Comparison of ENCODE assay signal across 2 cellular contexts in the genomic region with DNA sequence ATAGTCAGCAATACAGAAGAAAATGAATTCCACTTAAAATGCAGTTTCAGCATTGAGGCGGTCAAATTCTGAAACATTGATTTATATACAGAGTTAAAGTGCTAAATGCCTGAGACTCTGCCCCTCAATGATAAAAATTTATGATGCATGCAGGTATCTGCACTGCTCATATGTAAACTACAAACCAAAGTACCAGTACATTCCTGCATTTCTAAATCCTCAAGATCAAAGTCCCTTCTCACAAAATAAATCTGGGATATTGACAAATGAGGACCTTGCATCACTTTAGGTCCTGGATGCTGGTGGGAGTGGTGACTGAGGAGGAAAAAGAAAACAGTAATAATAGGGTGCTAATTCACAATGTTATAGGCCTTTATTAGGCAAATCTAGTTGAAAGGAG.
TF ChIP-seq lines count a peak whose summit lies in the region.

No MANE protein-coding gene starts in this region.

TF ChIP-seq in SK-N-SH, 30 proteins besides CTCF, POLR2A, EP300 and RAD21 (continued from another document):
- TF ChIP-seq NFIC (IDR thresholded peaks at IDR 0.05; ENCODE audit: borderline replicate concordance) (no peak), FOXM1 (IDR thresholded peaks at IDR 0.05; ENCODE audit: low read depth) (no peak), EZH2phosphoT487 (IDR thresholded peaks at IDR 0.05; ENCODE audit: borderline replicate concordance, low read depth) (no peak), RCOR1 (IDR thresholded peaks at IDR 0.05; ENCODE audit: low read length) (no peak), POLR2AphosphoS5 (IDR thresholded peaks at IDR 0.05; ENCODE audit: low read depth, low read length) (no peak), GABPA (IDR thresholded peaks at IDR 0.05; ENCODE audit: low read depth) (no peak), YY1 (IDR thresholded peaks at IDR 0.05; ENCODE audit: low read depth) (no peak), SIN3A (IDR thresholded peaks at IDR 0.05; ENCODE audit: borderline replicate concordance, low read depth, low read length) (no peak), TAF1 (IDR thresholded peaks at IDR 0.05; ENCODE audit: borderline replicate concordance, low read depth, low read length) (no peak), CHD2 (IDR thresholded peaks at IDR 0.05; ENCODE audit: low read length, partially characterized antibody) (no peak), GATA2 (CRISPR knock-in tag; IDR thresholded peaks at IDR 0.05) (no peak)
- TF ChIP-seq, protein P1, sequence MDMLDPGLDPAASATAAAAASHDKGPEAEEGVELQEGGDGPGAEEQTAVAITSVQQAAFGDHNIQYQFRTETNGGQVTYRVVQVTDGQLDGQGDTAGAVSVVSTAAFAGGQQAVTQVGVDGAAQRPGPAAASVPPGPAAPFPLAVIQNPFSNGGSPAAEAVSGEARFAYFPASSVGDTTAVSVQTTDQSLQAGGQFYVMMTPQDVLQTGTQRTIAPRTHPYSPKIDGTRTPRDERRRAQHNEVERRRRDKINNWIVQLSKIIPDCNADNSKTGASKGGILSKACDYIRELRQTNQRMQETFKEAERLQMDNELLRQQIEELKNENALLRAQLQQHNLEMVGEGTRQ (IDR thresholded peaks at IDR 0.05; ENCODE audit: borderline replicate concordance, low read depth, low read length): no peak
TF ChIP-seq in SK-N-SH: peak in this region for 0.

TF ChIP-seq in SK-N-SH treated with all-trans-retinoic acid at 6 μM for 48 hours, 23 proteins besides CTCF, POLR2A, EP300 and RAD21 (continued from another document):
- TF ChIP-seq ESRRG (CRISPR knock-in tag; IDR thresholded peaks at IDR 0.05) (no peak), CSDC2 (CRISPR knock-in tag; IDR thresholded peaks at IDR 0.05) (no peak), RARB (CRISPR knock-in tag; IDR thresholded peaks at IDR 0.05) (no peak), ARNTL (CRISPR knock-in tag; IDR thresholded peaks at IDR 0.05; ENCODE audit: borderline replicate concordance, low read depth) (no peak), GLIS3 (CRISPR knock-in tag; IDR thresholded peaks at IDR 0.05) (no peak), ZNF565 (CRISPR knock-in tag; conservative IDR thresholded peaks at IDR 0.05; ENCODE audit: low read depth) (no peak), SNAI2 (CRISPR knock-in tag; IDR thresholded peaks at IDR 0.05) (no peak), ISL1 (CRISPR knock-in tag; IDR thresholded peaks at IDR 0.05) (no peak)
- TF ChIP-seq, protein P2, sequence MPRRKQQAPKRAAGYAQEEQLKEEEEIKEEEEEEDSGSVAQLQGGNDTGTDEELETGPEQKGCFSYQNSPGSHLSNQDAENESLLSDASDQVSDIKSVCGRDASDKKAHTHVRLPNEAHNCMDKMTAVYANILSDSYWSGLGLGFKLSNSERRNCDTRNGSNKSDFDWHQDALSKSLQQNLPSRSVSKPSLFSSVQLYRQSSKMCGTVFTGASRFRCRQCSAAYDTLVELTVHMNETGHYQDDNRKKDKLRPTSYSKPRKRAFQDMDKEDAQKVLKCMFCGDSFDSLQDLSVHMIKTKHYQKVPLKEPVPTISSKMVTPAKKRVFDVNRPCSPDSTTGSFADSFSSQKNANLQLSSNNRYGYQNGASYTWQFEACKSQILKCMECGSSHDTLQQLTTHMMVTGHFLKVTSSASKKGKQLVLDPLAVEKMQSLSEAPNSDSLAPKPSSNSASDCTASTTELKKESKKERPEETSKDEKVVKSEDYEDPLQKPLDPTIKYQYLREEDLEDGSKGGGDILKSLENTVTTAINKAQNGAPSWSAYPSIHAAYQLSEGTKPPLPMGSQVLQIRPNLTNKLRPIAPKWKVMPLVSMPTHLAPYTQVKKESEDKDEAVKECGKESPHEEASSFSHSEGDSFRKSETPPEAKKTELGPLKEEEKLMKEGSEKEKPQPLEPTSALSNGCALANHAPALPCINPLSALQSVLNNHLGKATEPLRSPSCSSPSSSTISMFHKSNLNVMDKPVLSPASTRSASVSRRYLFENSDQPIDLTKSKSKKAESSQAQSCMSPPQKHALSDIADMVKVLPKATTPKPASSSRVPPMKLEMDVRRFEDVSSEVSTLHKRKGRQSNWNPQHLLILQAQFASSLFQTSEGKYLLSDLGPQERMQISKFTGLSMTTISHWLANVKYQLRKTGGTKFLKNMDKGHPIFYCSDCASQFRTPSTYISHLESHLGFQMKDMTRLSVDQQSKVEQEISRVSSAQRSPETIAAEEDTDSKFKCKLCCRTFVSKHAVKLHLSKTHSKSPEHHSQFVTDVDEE (CRISPR knock-in tag; IDR thresholded peaks at IDR 0.05): no peak
